ENCODE assay signal across 8 cellular contexts in genomic region chr10:110206988-110207804, GRCh38. TPM values are rescaled to one million over a fixed set of nuclear protein-coding genes. Genes with fewer than 3 reads are reported as not detected.
DNase-seq lines count a peak whose midpoint lies in the region; ATAC-seq and TF ChIP-seq lines count a peak whose summit lies in the region.

Gene MXI1 (plus strand): TSS chr10:110207605. CDS start chr10:110207809, 204 bp downstream.

- peak within 1 kb of the TSS; percentile 22 for H4K12ac ChIP-seq in trophoblast cell (ENCODE audit: low read depth, low read length)

- H3K79me1 ChIP-seq in IMR-90 (ENCODE audit: low read depth in 1 of 2, low read length in 2 of 2) = peaks cover 0 to 12% of the 10 kb centered on the region in 2 experiments; a peak in 2 of 4 replicates
- H3K79me1 ChIP-seq in trophoblast cell (ENCODE audit: low read length) = peaks cover 2% of the 10 kb centered on the region

- H2BK20ac ChIP-seq in IMR-90 (ENCODE audit: low read depth, low read length) = no peak within 1 kb of the TSS

- BruUV-seq in IMR-90 (replicated peaks; lab: Mats Ljungman, UMichigan) = no TSS peak

- peak within 1 kb of the TSS; percentile 33 for H3K18ac ChIP-seq in IMR-90 (ENCODE audit: low read depth, low read length)
- H3K18ac ChIP-seq in trophoblast cell (ENCODE audit: low read length) = peak within 1 kb of the TSS; percentile 41

- H3K4me1 ChIP-seq in GM23248 (ENCODE audit: insufficient read depth) (peaks cover 7% of the 10 kb centered on the region), IMR-90 (ENCODE audit: control insufficient read depth, insufficient read depth, low read length) (0 out of 2 replicates have a peak, but pooled peaks cover 2% of the 10 kb centered on the region), right atrium auricular region (peaks cover 0 to 9% of the 10 kb centered on the region in 2 donors), trophoblast cell (ENCODE audit: control insufficient read depth in 1 of 2, insufficient read depth in 2 of 2, low read length in 2 of 2) (peaks cover 0 to 7% of the 10 kb centered on the region in 2 experiments)

- H3K4ac ChIP-seq in IMR-90 (ENCODE audit: low read depth, low read length) = peak within 1 kb of the TSS; percentile 9; the same call in 1 of the 2 replicates
- H3K4ac ChIP-seq in trophoblast cell (ENCODE audit: low read depth, low read length) = no peak within 1 kb of the TSS

- TF ChIP-seq CTCF in GM10248 (IDR thresholded peaks at IDR 0.05; ENCODE audit: control extremely low read depth, extremely low read depth, low read depth, missing control alignments) (no peak), IMR-90 (conservative IDR thresholded peaks at IDR 0.05; ENCODE audit: low read depth, low read length) (no peak), right atrium auricular region (IDR thresholded peaks at IDR 0.05) (no peak)

- H2BK5ac ChIP-seq in IMR-90 (ENCODE audit: low read depth, low read length, poor library complexity, severe bottlenecking) (peak within 1 kb of the TSS; percentile 51), trophoblast cell (ENCODE audit: low read depth, low read length, poor library complexity) (no peak within 1 kb of the TSS)

- TF ChIP-seq RAD21 in IMR-90 (IDR thresholded peaks at IDR 0.05; ENCODE audit: low read length) = no peak

- peak within 1 kb of the TSS; percentile 16 to 37; a peak in 2 of 4 replicates for H4K8ac ChIP-seq in IMR-90 (ENCODE audit: low read depth in 2 of 2, low read length in 2 of 2)
- H4K8ac ChIP-seq in trophoblast cell (ENCODE audit: low read depth, low read length) = peak within 1 kb of the TSS; percentile 17

- H4K91ac ChIP-seq in IMR-90 (ENCODE audit: insufficient read depth, low read depth, low read length) (peak within 1 kb of the TSS; percentile 40; the same call in 1 of the 2 replicates), trophoblast cell (ENCODE audit: low read depth, low read length) (no peak within 1 kb of the TSS)

- H2BK12ac ChIP-seq in trophoblast cell (ENCODE audit: low read length) = no peak within 1 kb of the TSS

- 10 to 14% methylated on average over 24 to 28 of the region's 37 CpGs for WGBS in GM23248 (ENCODE audit: low coverage in 1 of 2, low lambda C conversion rate in 2 of 2, missing lambda C conversion rate in 2 of 2), 2 experiments
- 2% methylated on average over 17 of the region's 37 CpGs; no CpG with 5 or more reads in 1 of the 2 experiments for WGBS in IMR-90 (ENCODE audit: extremely low coverage in 2 of 2, insufficient read length in 1 of 2), 2 experiments
- WGBS in trophoblast cell (ENCODE audit: extremely low coverage, insufficient coverage, insufficient read length) = no CpG with 5 or more reads among the region's 37 CpGs

- H3K4me2 ChIP-seq in GM23248 (ENCODE audit: unreplicated experiment) = peak within 1 kb of the TSS; percentile 86
- peak within 1 kb of the TSS; percentile 74 for H3K4me2 ChIP-seq in IMR-90 (ENCODE audit: low read depth, low read length)
- H3K4me2 ChIP-seq in trophoblast cell (ENCODE audit: low read length) = peak within 1 kb of the TSS; percentile 100

- H3K27me3 ChIP-seq in GM23248 (replicated peaks; ENCODE audit: insufficient read depth) (no peaks in the 10 kb centered on the region), IMR-90 (ENCODE audit: control insufficient read depth, insufficient read depth, low read length) (peaks cover 13% of the 10 kb centered on the region), right atrium auricular region (no peaks in the 10 kb centered on the region), trophoblast cell (ENCODE audit: insufficient read depth, low read length) (no peaks in the 10 kb centered on the region)

- dilution Hi-C loops in IMR-90 (cut with HindIII; ENCODE audit: low sequenced_read_pairs, unreplicated experiment) = no loop called here

- in situ Hi-C loops in GM23248 (cut with MboI) (no loop called here), IMR-90 (cut with MboI; ENCODE audit: low sequenced_read_pairs) (no loop called here), SK-MEL-5 (cut with HindIII; ENCODE audit: low pct_unique_long_range_greater_than_20kb, low sequenced_read_pairs) (no loop called here)

- ATAC-seq in IMR-90 (ENCODE audit: low read depth) = peak; percentile 55

- intact Hi-C loops in IMR-90 (cut with micrococcal nuclease) = no loop called here

- H3K79me2 ChIP-seq in GM23248 (ENCODE audit: insufficient read depth) = peaks cover 5% of the 10 kb centered on the region; the same call in 1 of the 2 replicates
- H3K79me2 ChIP-seq in trophoblast cell (ENCODE audit: control insufficient read depth, insufficient read depth, low read length, poor library complexity) = no peaks in the 10 kb centered on the region

- H3K9me1 ChIP-seq in IMR-90 (ENCODE audit: insufficient read depth, low read length) = no peaks in the 10 kb centered on the region

- H2AFZ ChIP-seq in GM23248 (peak within 1 kb of the TSS; percentile 94), IMR-90 (replicated peaks; ENCODE audit: low read length, poor library complexity) (peak within 1 kb of the TSS; percentile 95), trophoblast cell (ENCODE audit: insufficient read depth, low read length, poor library complexity) (peak within 1 kb of the TSS; percentile 19)

- no peak within 1 kb of the TSS for H3K56ac ChIP-seq in IMR-90 (ENCODE audit: extremely low read depth, insufficient read depth, low read length)

- peak within 1 kb of the TSS; percentile 90 for H3K4me3 ChIP-seq in GM23248
- peak within 1 kb of the TSS; percentile 54 for H3K4me3 ChIP-seq in IMR-90 (ENCODE audit: insufficient read depth, low read depth, low read length)
- H3K4me3 ChIP-seq in right atrium auricular region = peak within 1 kb of the TSS; percentile 75 to 77
- H3K4me3 ChIP-seq in trophoblast cell (ENCODE audit: low read depth, low read length) = peak within 1 kb of the TSS; percentile 74

- H2AK5ac ChIP-seq in IMR-90 (ENCODE audit: low read depth, low read length) (no peak within 1 kb of the TSS), trophoblast cell (ENCODE audit: low read length) (no peak within 1 kb of the TSS)

- DNase-seq in GM10248 (ENCODE audit: extremely low spot score) (peak; percentile 77), GM23248 (peak; percentile 92), IMR-90 (peak; percentile 82), SK-MEL-5 (ENCODE audit: low read depth, low spot score) (peak; percentile 73), astrocyte of the hippocampus (ENCODE audit: low read depth, low spot score) (peak; percentile 88), right atrium auricular region (ENCODE audit: low spot score) (peak; percentile 90), trophoblast cell (peak; percentile 77 to 83), NCI-H1436 treated with DMSO at 0.1 percent for 48 hours (lab: John Stamatoyannopoulos, UW) (no peak)

- no peaks in the 10 kb centered on the region for H3K9me2 ChIP-seq in GM23248 (ENCODE audit: insufficient read depth)

- POLR2A ChIA-PET in GM10248 (lab: Yijun Ruan, JAX) (interaction anchor here (0.8 to 1.7 kb wide), 3 partner anchors 12 to 14 kb away, joined by 4 to 10 read pairs (median 7); no protein-coding TSS in a partner anchor), IMR-90 (lab: Charles Lee; ENCODE audit: unreplicated experiment) (no interaction called here)

- peak within 1 kb of the TSS; percentile 21 for H4K5ac ChIP-seq in IMR-90 (ENCODE audit: low read depth, low read length)

- H3K36me3 ChIP-seq in GM23248 (ENCODE audit: low read depth) (no peaks in the 10 kb centered on the region), IMR-90 (ENCODE audit: control insufficient read depth, insufficient read depth, low read length) (no peaks in the 10 kb centered on the region), right atrium auricular region (no peaks in the 10 kb centered on the region), trophoblast cell (ENCODE audit: control insufficient read depth in 1 of 2, insufficient read depth in 2 of 2, low read length in 2 of 2) (no peaks in the 10 kb centered on the region)

- H3K9me3 ChIP-seq in GM23248 (ENCODE audit: low read depth) = no peaks in the 10 kb centered on the region
- no peaks in the 10 kb centered on the region for H3K9me3 ChIP-seq in IMR-90 (ENCODE audit: control insufficient read depth, insufficient read depth, low read length)
- H3K9me3 ChIP-seq in right atrium auricular region = no peaks in the 10 kb centered on the region
- H3K9me3 ChIP-seq in trophoblast cell (ENCODE audit: insufficient read depth, low read depth, low read length) = no peaks in the 10 kb centered on the region

- peak within 1 kb of the TSS; percentile 83 for H2AK9ac ChIP-seq in IMR-90 (replicated peaks; ENCODE audit: low read depth, low read length, poor library complexity)

- no peak for TF ChIP-seq POLR2A in IMR-90 (IDR thresholded peaks at IDR 0.05; ENCODE audit: low read depth, low read length)

- H4K20me1 ChIP-seq in GM23248 (ENCODE audit: insufficient read depth) (no peaks in the 10 kb centered on the region), IMR-90 (ENCODE audit: insufficient read depth, low read length) (no peaks in the 10 kb centered on the region; the same call in 1 of the 2 replicates)

- 0 out of 2 replicates have a peak within 1 kb of the TSS, but pooled peaks have one; percentile 12 for H3K14ac ChIP-seq in IMR-90 (replicated peaks; ENCODE audit: low read depth, low read length)
- H3K14ac ChIP-seq in trophoblast cell (ENCODE audit: low read length) = peak within 1 kb of the TSS; percentile 28

- peak within 1 kb of the TSS; percentile 41; the same call in 1 of the 2 replicates for H3K23ac ChIP-seq in IMR-90 (ENCODE audit: low read depth, low read length)
- H3K23ac ChIP-seq in trophoblast cell (ENCODE audit: low read length) = no peak within 1 kb of the TSS

- H3K9ac ChIP-seq in GM23248 = peak within 1 kb of the TSS; percentile 96
- peak within 1 kb of the TSS; percentile 76 for H3K9ac ChIP-seq in IMR-90 (ENCODE audit: low read depth, low read length)
- no peak within 1 kb of the TSS for H3K9ac ChIP-seq in trophoblast cell (ENCODE audit: low read length)

- CTCF ChIA-PET in GM10248 (lab: Yijun Ruan, JAX) (interaction anchor here (0.7 to 4.4 kb wide), 19 partner anchors 10 to 338 kb away, joined by 3 to 19 read pairs (median 6); no protein-coding TSS in a partner anchor), IMR-90 (lab: Yijun Ruan, JAX) (interaction anchor here (1.1 to 2.1 kb wide), 4 partner anchors 11 to 323 kb away, joined by 3 to 8 read pairs (median 4); no protein-coding TSS in a partner anchor)

- H3K27ac ChIP-seq in GM23248 (peak within 1 kb of the TSS; percentile 88), IMR-90 (ENCODE audit: insufficient read depth, low read length) (peak within 1 kb of the TSS; percentile 39), right atrium auricular region (peak within 1 kb of the TSS; percentile 98 to 99), trophoblast cell (ENCODE audit: low read depth, low read length) (no peak within 1 kb of the TSS)

- no peak within 1 kb of the TSS for H2BK120ac ChIP-seq in IMR-90 (ENCODE audit: low read depth, low read length)
- no peak within 1 kb of the TSS for H2BK120ac ChIP-seq in trophoblast cell (ENCODE audit: insufficient read depth, low read length, poor library complexity)

- H3F3A ChIP-seq in GM23248 (ENCODE audit: insufficient read depth) = peaks cover 9% of the 10 kb centered on the region

- no peak within 1 kb of the TSS; the same call in 2 of the 3 replicates for H2BK15ac ChIP-seq in IMR-90 (ENCODE audit: low read depth, low read length)

RNA-seq across cellular contexts. Expression of gene MXI1, which starts in this region (rescaled TPM):
- 25.7 and 32.2 TPM in 2 replicates for total RNA-seq in GM23248 (2014; rRNA removed; shearing (Covaris generic))
- polyA plus RNA-seq in GM23248 (2016; fragmentation: Nextera tagmentation; extraction: Ambion mirVana) (17.6 and 25.7 TPM in 2 replicates), IMR-90 (2012; rRNA removed) (4.5 and 7.2 TPM in 2 replicates)
- total RNA-seq in IMR-90 (2012; rRNA removed) (7.5 and 11.8 TPM in 2 replicates), right atrium auricular region (10 to 100 TPM; 50.8 to 78.8 TPM)
- polyA plus RNA-seq in IMR-90 (2012; cell fraction: cytosol; rRNA removed) = 0.90 and 3.1 TPM in 2 replicates
- 1.8 and 11.5 TPM in 2 replicates for polyA plus RNA-seq in IMR-90 (2012; cell fraction: nucleus; rRNA removed; ENCODE audit: low replicate concordance)
- total RNA-seq in SK-MEL-5 (2014; rRNA removed; shearing (Covaris generic)) = 52.9 and 53.9 TPM in 2 replicates
- 30.5 and 39.3 TPM in 2 replicates for polyA plus RNA-seq in SK-MEL-5 (2015; cell fraction: cytosol; rRNA removed)
- 459 and 547 TPM in 2 replicates for polyA plus RNA-seq in SK-MEL-5 (2015; cell fraction: nucleus; rRNA removed)
- 8.3 and 8.9 TPM in 2 replicates for polyA plus RNA-seq in trophoblast cell (2013)

Comparison
In these comparisons a context has a peak if more than half of its experiments do, and no peak if none do; other contexts are left out.
1. H2AFZ ChIP-seq: peak in every context shown above with its lines; median percentile 95 in IMR-90; 94 in GM23248; 19 in trophoblast cell.